ENCODE assay signal across 1 cellular context in the genomic region with DNA sequence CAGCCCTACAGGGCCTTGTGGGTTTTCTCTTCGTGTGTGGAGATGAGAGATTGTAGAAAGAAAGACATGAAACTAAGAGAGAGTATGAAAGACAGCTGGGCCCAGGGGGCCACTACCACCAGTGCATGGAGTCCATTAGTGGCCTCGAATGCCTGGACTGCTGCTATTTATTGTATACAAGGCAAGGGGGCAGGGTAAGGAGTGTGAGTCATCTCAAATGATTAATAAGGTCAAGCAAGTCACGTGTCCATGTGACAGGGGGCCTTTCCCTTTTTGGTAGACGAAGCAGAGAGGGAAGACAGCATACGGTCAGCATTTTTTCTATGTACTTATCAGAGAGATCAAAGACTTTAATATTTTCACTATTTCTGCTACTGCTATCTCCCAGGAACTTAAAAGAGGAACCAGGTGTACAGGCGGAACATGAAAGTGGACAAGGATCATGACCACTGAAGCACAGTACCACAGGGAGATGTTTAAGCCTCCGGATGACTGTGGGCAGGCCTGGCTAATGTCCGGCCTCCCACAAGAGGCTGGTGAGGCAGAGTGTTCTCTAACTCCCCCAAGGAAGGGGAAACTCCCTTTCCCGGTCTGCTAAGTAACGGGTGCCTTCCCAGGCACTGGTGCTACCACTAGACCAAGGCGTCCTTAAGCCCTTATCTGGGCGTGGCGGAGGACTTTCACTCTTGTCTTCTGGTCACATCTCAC.
TF ChIP-seq lines count a peak whose summit lies in the region.

No MANE protein-coding gene starts in this region.

TF ChIP-seq in K562, 482 proteins besides CTCF, POLR2A, EP300 and RAD21 (continued from another document):
- TF ChIP-seq ZSCAN32 (CRISPR knock-in tag; IDR thresholded peaks at IDR 0.05) (no peak), CBX1 (IDR thresholded peaks at IDR 0.05; ENCODE audit: low read depth) (0 out of 2 replicates have a peak, but pooled peaks have one; percentile 60), ZNF384 (IDR thresholded peaks at IDR 0.05; ENCODE audit: low read depth, low read length) (peak; percentile 65; the same call in 1 of the 2 replicates), MAZ (CRISPR knock-in tag; conservative IDR thresholded peaks at IDR 0.05 in 1 of 2, IDR thresholded peaks at IDR 0.05 in 1 of 2) (peak in 1 of 2 experiments; percentile 53; a peak in 1 of 4 replicates), SLC30A9 (CRISPR knock-in tag; IDR thresholded peaks at IDR 0.05) (no peak), POLR2B (IDR thresholded peaks at IDR 0.05; ENCODE audit: low read depth, partially characterized antibody) (peak; percentile 27), ZFP30 (CRISPR knock-in tag; IDR thresholded peaks at IDR 0.05; ENCODE audit: borderline replicate concordance) (no peak), XRCC4 (IDR thresholded peaks at IDR 0.05; ENCODE audit: extremely low read depth, insufficient read depth, insufficient read length) (no peak), PML (IDR thresholded peaks at IDR 0.05; ENCODE audit: low read length) (no peak), PHTF2 (CRISPR knock-in tag; IDR thresholded peaks at IDR 0.05) (no peak), POLR2AphosphoS5 (IDR thresholded peaks at IDR 0.05; ENCODE audit: control insufficient read depth, insufficient read depth, low read depth, low read length) (no peak), L3MBTL2 (IDR thresholded peaks at IDR 0.05) (peak; percentile 95), ZKSCAN3 (CRISPR knock-in tag; IDR thresholded peaks at IDR 0.05) (no peak), ZNF436 (CRISPR knock-in tag; IDR thresholded peaks at IDR 0.05) (no peak), YBX1 (IDR thresholded peaks at IDR 0.05) (no peak)
- TF ChIP-seq, protein P1, sequence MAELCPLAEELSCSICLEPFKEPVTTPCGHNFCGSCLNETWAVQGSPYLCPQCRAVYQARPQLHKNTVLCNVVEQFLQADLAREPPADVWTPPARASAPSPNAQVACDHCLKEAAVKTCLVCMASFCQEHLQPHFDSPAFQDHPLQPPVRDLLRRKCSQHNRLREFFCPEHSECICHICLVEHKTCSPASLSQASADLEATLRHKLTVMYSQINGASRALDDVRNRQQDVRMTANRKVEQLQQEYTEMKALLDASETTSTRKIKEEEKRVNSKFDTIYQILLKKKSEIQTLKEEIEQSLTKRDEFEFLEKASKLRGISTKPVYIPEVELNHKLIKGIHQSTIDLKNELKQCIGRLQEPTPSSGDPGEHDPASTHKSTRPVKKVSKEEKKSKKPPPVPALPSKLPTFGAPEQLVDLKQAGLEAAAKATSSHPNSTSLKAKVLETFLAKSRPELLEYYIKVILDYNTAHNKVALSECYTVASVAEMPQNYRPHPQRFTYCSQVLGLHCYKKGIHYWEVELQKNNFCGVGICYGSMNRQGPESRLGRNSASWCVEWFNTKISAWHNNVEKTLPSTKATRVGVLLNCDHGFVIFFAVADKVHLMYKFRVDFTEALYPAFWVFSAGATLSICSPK (IDR thresholded peaks at IDR 0.05; ENCODE audit: borderline replicate concordance): no peak
- TF ChIP-seq, protein P2, sequence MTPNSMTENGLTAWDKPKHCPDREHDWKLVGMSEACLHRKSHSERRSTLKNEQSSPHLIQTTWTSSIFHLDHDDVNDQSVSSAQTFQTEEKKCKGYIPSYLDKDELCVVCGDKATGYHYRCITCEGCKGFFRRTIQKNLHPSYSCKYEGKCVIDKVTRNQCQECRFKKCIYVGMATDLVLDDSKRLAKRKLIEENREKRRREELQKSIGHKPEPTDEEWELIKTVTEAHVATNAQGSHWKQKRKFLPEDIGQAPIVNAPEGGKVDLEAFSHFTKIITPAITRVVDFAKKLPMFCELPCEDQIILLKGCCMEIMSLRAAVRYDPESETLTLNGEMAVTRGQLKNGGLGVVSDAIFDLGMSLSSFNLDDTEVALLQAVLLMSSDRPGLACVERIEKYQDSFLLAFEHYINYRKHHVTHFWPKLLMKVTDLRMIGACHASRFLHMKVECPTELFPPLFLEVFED (CRISPR knock-in tag; conservative IDR thresholded peaks at IDR 0.05): no peak
- TF ChIP-seq, protein P3, sequence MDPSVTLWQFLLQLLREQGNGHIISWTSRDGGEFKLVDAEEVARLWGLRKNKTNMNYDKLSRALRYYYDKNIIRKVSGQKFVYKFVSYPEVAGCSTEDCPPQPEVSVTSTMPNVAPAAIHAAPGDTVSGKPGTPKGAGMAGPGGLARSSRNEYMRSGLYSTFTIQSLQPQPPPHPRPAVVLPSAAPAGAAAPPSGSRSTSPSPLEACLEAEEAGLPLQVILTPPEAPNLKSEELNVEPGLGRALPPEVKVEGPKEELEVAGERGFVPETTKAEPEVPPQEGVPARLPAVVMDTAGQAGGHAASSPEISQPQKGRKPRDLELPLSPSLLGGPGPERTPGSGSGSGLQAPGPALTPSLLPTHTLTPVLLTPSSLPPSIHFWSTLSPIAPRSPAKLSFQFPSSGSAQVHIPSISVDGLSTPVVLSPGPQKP (CRISPR knock-in tag; IDR thresholded peaks at IDR 0.05): no peak
- TF ChIP-seq, protein P4, sequence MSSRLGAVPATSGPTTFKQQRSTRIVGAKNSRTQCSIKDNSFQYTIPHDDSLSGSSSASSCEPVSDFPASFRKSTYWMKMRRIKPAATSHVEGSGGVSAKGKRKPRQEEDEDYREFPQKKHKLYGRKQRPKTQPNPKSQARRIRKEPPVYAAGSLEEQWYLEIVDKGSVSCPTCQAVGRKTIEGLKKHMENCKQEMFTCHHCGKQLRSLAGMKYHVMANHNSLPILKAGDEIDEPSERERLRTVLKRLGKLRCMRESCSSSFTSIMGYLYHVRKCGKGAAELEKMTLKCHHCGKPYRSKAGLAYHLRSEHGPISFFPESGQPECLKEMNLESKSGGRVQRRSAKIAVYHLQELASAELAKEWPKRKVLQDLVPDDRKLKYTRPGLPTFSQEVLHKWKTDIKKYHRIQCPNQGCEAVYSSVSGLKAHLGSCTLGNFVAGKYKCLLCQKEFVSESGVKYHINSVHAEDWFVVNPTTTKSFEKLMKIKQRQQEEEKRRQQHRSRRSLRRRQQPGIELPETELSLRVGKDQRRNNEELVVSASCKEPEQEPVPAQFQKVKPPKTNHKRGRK (tag; IDR thresholded peaks at IDR 0.05): no peak
- TF ChIP-seq, protein P5, sequence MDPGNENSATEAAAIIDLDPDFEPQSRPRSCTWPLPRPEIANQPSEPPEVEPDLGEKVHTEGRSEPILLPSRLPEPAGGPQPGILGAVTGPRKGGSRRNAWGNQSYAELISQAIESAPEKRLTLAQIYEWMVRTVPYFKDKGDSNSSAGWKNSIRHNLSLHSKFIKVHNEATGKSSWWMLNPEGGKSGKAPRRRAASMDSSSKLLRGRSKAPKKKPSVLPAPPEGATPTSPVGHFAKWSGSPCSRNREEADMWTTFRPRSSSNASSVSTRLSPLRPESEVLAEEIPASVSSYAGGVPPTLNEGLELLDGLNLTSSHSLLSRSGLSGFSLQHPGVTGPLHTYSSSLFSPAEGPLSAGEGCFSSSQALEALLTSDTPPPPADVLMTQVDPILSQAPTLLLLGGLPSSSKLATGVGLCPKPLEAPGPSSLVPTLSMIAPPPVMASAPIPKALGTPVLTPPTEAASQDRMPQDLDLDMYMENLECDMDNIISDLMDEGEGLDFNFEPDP (CRISPR knock-in tag; IDR thresholded peaks at IDR 0.05): no peak
- TF ChIP-seq, protein P6, sequence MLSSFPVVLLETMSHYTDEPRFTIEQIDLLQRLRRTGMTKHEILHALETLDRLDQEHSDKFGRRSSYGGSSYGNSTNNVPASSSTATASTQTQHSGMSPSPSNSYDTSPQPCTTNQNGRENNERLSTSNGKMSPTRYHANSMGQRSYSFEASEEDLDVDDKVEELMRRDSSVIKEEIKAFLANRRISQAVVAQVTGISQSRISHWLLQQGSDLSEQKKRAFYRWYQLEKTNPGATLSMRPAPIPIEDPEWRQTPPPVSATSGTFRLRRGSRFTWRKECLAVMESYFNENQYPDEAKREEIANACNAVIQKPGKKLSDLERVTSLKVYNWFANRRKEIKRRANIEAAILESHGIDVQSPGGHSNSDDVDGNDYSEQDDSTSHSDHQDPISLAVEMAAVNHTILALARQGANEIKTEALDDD (IDR thresholded peaks at IDR 0.05): peak; percentile 76
